20 cellular contexts compared by ENCODE assay signal in the genomic region with DNA sequence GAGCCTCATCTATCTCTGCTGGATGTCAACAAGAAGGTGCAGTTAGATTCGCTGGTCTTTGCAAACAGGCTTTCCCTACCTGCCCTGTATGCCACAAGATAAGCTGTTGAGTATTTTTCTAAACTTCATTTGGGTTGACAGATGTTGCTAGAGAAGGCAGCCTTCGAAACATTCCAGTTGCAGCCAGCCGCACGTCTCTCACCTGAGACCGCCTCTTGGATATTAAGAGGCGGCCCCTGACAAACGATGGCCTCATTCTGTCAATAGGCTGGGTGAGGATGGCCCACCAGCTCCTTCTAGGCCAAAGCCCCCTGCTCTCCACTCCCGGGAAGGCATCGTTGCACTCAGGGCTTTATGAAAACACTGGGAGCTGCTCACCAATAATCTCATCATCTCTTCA.
"Had no signal": no experiment of that assay in that cellular context is flagged by ENCODE, and none has a peak within 500 bp of the region (broad histone marks: within the 10 kb centered on the region; RNA-seq: fewer than 3 reads in every experiment).

No MANE protein-coding gene starts in this region.

- H3K4me1 ChIP-seq: tibial nerve, upper lobe of right lung had no signal

- H3K27ac ChIP-seq: epithelial cell of prostate, esophagus muscularis mucosa, gastrocnemius medialis, heart right ventricle, sigmoid colon, skin epidermis, testis, tibial nerve, upper lobe of right lung had no signal

- DNase-seq: caudate nucleus; cortex of kidney; effector memory CD4-positive, alpha-beta T cell; gastrocnemius medialis; heart right ventricle; hypothalamus; left ventricle myocardium superior; mesenchymal stem cell; naive B cell; sigmoid colon; stimulated activated CD4-positive, alpha-beta T cell treated with anti-CD3 and anti-CD28 coated beads, Interleukin-12 subunit alpha, Interleukin-12 subunit beta, amount 100 ng/mL, for 4 hours; stimulated activated CD8-positive, alpha-beta memory T cell treated with anti-CD3 and anti-CD28 coated beads, Interleukin-4, amount 100 ng/mL, for 48 hours; stimulated activated naive CD8-positive, alpha-beta T cell treated with anti-CD3 and anti-CD28 coated beads, Interleukin-15, Interleukin-2, amounts not matched to agents 100 U/mL and 50 U/mL, for 24 hours; testis; upper lobe of right lung had no signal

- H3K4me3 ChIP-seq: esophagus muscularis mucosa, gastrocnemius medialis, heart right ventricle, lung, sigmoid colon, skin epidermis, testis, tibial nerve, upper lobe of right lung had no signal

- H3K27me3 ChIP-seq: esophagus muscularis mucosa, gastrocnemius medialis, heart right ventricle, sigmoid colon, testis, tibial nerve, upper lobe of right lung had no signal

- H3K36me3 ChIP-seq: esophagus muscularis mucosa, gastrocnemius medialis, heart right ventricle, sigmoid colon, tibial nerve, upper lobe of right lung had no signal

- H3K9me3 ChIP-seq: esophagus muscularis mucosa, gastrocnemius medialis, heart right ventricle, sigmoid colon, testis, tibial nerve, upper lobe of right lung had no signal
